In the genomic region with DNA sequence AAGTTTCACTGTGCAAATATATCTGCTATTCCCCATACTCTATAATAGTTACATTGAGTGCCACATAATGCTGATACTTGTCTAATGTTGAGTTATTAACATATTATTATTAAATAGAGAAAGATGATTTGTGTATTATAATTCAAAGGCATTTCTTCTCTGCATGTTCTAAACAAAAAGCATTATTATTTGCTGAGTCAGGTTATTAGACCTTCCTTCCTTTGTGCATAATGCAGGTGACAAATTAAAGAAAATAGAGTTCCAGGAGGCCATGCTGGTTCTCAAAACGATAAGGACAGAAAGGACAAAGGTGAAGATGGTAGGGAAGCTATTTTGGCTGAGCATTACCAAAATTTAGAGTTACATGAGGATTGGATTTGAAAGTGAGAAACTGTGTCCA, we compare ENCODE assay signal across 25 cellular contexts.
DNase-seq lines count a peak whose midpoint lies in the region; ATAC-seq, FAIRE-seq and TF ChIP-seq lines count a peak whose summit lies in the region.
"Had no signal": no experiment of that assay in that cellular context is flagged by ENCODE, and none has a peak within 500 bp of the region (broad histone marks: within the 10 kb centered on the region; RNA-seq: fewer than 3 reads in every experiment).

No MANE protein-coding gene starts in this region.

- TF ChIP-seq RAD21 in HepG2 (CRISPR knock-in tag; IDR thresholded peaks at IDR 0.05) (no peak), K562 (CRISPR knock-in tag; conservative IDR thresholded peaks at IDR 0.05 in 1 of 2, IDR thresholded peaks at IDR 0.05 in 1 of 2) (no peak)

- TF ChIP-seq EP300 in HepG2 (IDR thresholded peaks at IDR 0.05; ENCODE audit: low read depth in 2 of 2, low read length in 2 of 2): no peak
- no peak for TF ChIP-seq EP300 in HepG2 (CRISPR knock-in tag; IDR thresholded peaks at IDR 0.05; ENCODE audit: borderline replicate concordance)
- no peak for TF ChIP-seq EP300 in K562 (IDR thresholded peaks at IDR 0.05; ENCODE audit: low read length)

- no peaks in the 10 kb centered on the region for H3K9me3 ChIP-seq in HepG2 (ENCODE audit: low read length)
- H3K9me3 ChIP-seq in right lobe of liver: no peaks in the 10 kb centered on the region
- no peaks in the 10 kb centered on the region for H3K9me3 ChIP-seq in K562 (replicated peaks; ENCODE audit: control insufficient read depth, insufficient read depth, low read depth, low read length)
- H3K9me3 ChIP-seq: BE2C had no signal

- H3K4me2 ChIP-seq in HepG2 (ENCODE audit: low read depth, low read length): no peak overlapping the region
- no peak overlapping the region for H3K4me2 ChIP-seq in K562 (ENCODE audit: insufficient read depth, low read length)
- H3K4me2 ChIP-seq: BLaER1 had no signal

- H4K20me1 ChIP-seq in HepG2 (ENCODE audit: insufficient read depth, low read length) (no peaks in the 10 kb centered on the region), K562 (replicated peaks; ENCODE audit: control insufficient read depth, insufficient read depth, low read length) (no peaks in the 10 kb centered on the region)
- H4K20me1 ChIP-seq: BLaER1 had no signal

- CTCF ChIA-PET in HepG2 (lab: Yijun Ruan, JAX; ENCODE audit: low intra/inter-chr PET ratio, low total read pairs) (no interaction called here), K562 (lab: Yijun Ruan, JAX; ENCODE audit: low intra/inter-chr PET ratio) (no interaction called here)

- H3K9ac ChIP-seq in HepG2 (ENCODE audit: insufficient read depth, low read depth, low read length): no peak overlapping the region
- no peak overlapping the region for H3K9ac ChIP-seq in K562 (ENCODE audit: insufficient read depth in 1 of 2, low read depth in 2 of 2, low read length in 2 of 2)
- H3K9ac ChIP-seq: BLaER1 had no signal

- 0% methylated on average over 1 of the region's 1 CpG for WGBS in HepG2 (ENCODE audit: low lambda C conversion rate)
- WGBS in right lobe of liver (ENCODE audit: insufficient coverage, low coverage, low lambda C conversion rate, missing lambda C conversion rate): 29% methylated on average over 1 of the region's 1 CpG
- 0% methylated on average over 1 of the region's 1 CpG for WGBS in K562 (ENCODE audit: insufficient coverage, low coverage, missing lambda C conversion rate)

- no peak for TF ChIP-seq CTCF in HepG2 (CRISPR knock-in tag; IDR thresholded peaks at IDR 0.05)
- no peak for TF ChIP-seq CTCF in right lobe of liver (IDR thresholded peaks at IDR 0.05)
- TF ChIP-seq CTCF in K562 (IDR thresholded peaks at IDR 0.05 in 2 of 3, conservative IDR thresholded peaks at IDR 0.05 in 1 of 3; ENCODE audit: insufficient read depth in 2 of 3, low read depth in 1 of 3, low read length in 3 of 3): no peak

- no peak for FAIRE-seq in HepG2 (lab: Jason Lieb, UNC)
- FAIRE-seq in K562 (lab: Jason Lieb, UNC): no peak
- FAIRE-seq: GM12878, GM12892, GM18507, GM19239 had no signal

- in situ Hi-C loops in HepG2 (cut with HindIII; ENCODE audit: extremely low pct_ligation_motif_present, low pct_unique_long_range_greater_than_20kb) (no loop called here), K562 (cut with MboI) (no loop called here)

- ATAC-seq in HepG2: no peak
- ATAC-seq in right lobe of liver: no peak
- no peak for ATAC-seq in K562
- ATAC-seq in GM19455 (IDR thresholded peaks at IDR 0.05; ENCODE audit: unreplicated experiment): no peak
- ATAC-seq: GM12878 had no signal

- H2AFZ ChIP-seq in HepG2 (ENCODE audit: low read length): no peak overlapping the region
- no peak overlapping the region for H2AFZ ChIP-seq in K562 (ENCODE audit: low read depth, low read length)

- POLR2A ChIA-PET in HepG2 (lab: Yijun Ruan, JAX) (no interaction called here), K562 (lab: Yijun Ruan, JAX) (no interaction called here)

- no peaks in the 10 kb centered on the region for H3K79me2 ChIP-seq in HepG2 (ENCODE audit: insufficient read depth, low read length)
- H3K79me2 ChIP-seq in K562 (ENCODE audit: control insufficient read depth, insufficient read depth, low read length): no peaks in the 10 kb centered on the region

- no peaks in the 10 kb centered on the region for H3K9me1 ChIP-seq in K562 (ENCODE audit: control insufficient read depth, insufficient read depth, low read length)

- no peak for DNase-seq in HepG2 (ENCODE audit: low spot score)
- DNase-seq in right lobe of liver: no peak
- no peak for DNase-seq in K562 (ENCODE audit: extremely low read depth in 1 of 4, low spot score in 3 of 4)
- DNase-seq in NCI-H1417 treated with DMSO at 0.1 percent for 48 hours (lab: John Stamatoyannopoulos, UW): no peak
- DNase-seq: ACHN; BE2C; C1 segment of cervical spinal cord; CD4-positive, alpha-beta memory T cell; CD4-positive, CD25-positive, alpha-beta regulatory T cell; CD8-positive, alpha-beta memory T cell; COR-L47; DMS 273 treated with DMSO at 0.1 percent for 48 hours; DMS153; DMS53; DMS79; DND-41; EL; GDM1 had no signal

- H3K27ac ChIP-seq in HepG2 (ENCODE audit: extremely low read length, insufficient read depth, low read length) (no peak overlapping the region), right lobe of liver (peak overlapping the region in 1 of 3 donors; percentile 10), K562 (ENCODE audit: extremely low read depth, low read depth, low read length) (no peak overlapping the region)
- H3K27ac ChIP-seq: 22Rv1, BLaER1 had no signal

- TF ChIP-seq POLR2A in HepG2 (IDR thresholded peaks at IDR 0.05; ENCODE audit: insufficient read depth in 1 of 2, low read depth in 2 of 2, low read length in 2 of 2) (no peak), right lobe of liver (IDR thresholded peaks at IDR 0.05) (no peak), K562 (conservative IDR thresholded peaks at IDR 0.05) (no peak)

- H3K36me3 ChIP-seq in HepG2 (replicated peaks in 1 of 2; ENCODE audit: control insufficient read depth in 1 of 2, insufficient read depth in 2 of 2, low read length in 2 of 2) (no peaks in the 10 kb centered on the region), right lobe of liver (peaks cover 0 to 86% (median 14%) of the 10 kb centered on the region in 4 donors), K562 (ENCODE audit: control insufficient read depth, insufficient read depth, low read length) (no peaks in the 10 kb centered on the region)
- H3K36me3 ChIP-seq: BE2C, BLaER1 had no signal

- intact Hi-C loops in HepG2 (cut with micrococcal nuclease; ENCODE audit: unreplicated experiment): no loop called here
- intact Hi-C loops in right lobe of liver (cut with DNase I): no loop called here
- intact Hi-C loops in K562 (cut with micrococcal nuclease): no loop called here

- H3K27me3 ChIP-seq in HepG2 (ENCODE audit: control insufficient read depth in 1 of 2, insufficient read depth in 2 of 2, low read length in 2 of 2): no peaks in the 10 kb centered on the region
- no peaks in the 10 kb centered on the region for H3K27me3 ChIP-seq in right lobe of liver
- no peaks in the 10 kb centered on the region for H3K27me3 ChIP-seq in K562 (ENCODE audit: control insufficient read depth in 2 of 2, insufficient read depth in 2 of 2, low read length in 2 of 2)
- H3K27me3 ChIP-seq: BE2C, BLaER1 had no signal

- BruUV-seq in HepG2 (replicated peaks; lab: Mats Ljungman, UMichigan): no TSS peak
- BruUV-seq in K562 (replicated peaks; lab: Mats Ljungman, UMichigan): no TSS peak

- H3K4me3 ChIP-seq in HepG2 (replicated peaks in 1 of 3; ENCODE audit: insufficient read depth in 1 of 3, low read depth in 2 of 3, low read length in 3 of 3) (no peak overlapping the region), right lobe of liver (no peak overlapping the region), K562 (no peak overlapping the region)
- H3K4me3 ChIP-seq: BLaER1, GM12878 had no signal

- no peaks in the 10 kb centered on the region for H3K4me1 ChIP-seq in HepG2 (ENCODE audit: insufficient read depth, low read length)
- no peaks in the 10 kb centered on the region for H3K4me1 ChIP-seq in right lobe of liver
- no peaks in the 10 kb centered on the region for H3K4me1 ChIP-seq in K562 (replicated peaks in 1 of 2; ENCODE audit: control insufficient read depth in 2 of 2, insufficient read depth in 2 of 2, low read length in 2 of 2)
- H3K4me1 ChIP-seq: BE2C, BLaER1 had no signal

TF ChIP-seq in HepG2, 621 proteins besides CTCF, POLR2A, EP300 and RAD21 (continues in another document):
- TF ChIP-seq, protein P1, sequence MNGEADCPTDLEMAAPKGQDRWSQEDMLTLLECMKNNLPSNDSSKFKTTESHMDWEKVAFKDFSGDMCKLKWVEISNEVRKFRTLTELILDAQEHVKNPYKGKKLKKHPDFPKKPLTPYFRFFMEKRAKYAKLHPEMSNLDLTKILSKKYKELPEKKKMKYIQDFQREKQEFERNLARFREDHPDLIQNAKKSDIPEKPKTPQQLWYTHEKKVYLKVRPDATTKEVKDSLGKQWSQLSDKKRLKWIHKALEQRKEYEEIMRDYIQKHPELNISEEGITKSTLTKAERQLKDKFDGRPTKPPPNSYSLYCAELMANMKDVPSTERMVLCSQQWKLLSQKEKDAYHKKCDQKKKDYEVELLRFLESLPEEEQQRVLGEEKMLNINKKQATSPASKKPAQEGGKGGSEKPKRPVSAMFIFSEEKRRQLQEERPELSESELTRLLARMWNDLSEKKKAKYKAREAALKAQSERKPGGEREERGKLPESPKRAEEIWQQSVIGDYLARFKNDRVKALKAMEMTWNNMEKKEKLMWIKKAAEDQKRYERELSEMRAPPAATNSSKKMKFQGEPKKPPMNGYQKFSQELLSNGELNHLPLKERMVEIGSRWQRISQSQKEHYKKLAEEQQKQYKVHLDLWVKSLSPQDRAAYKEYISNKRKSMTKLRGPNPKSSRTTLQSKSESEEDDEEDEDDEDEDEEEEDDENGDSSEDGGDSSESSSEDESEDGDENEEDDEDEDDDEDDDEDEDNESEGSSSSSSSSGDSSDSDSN (CRISPR knock-in tag; IDR thresholded peaks at IDR 0.05): no peak
- TF ChIP-seq PITX1 (CRISPR knock-in tag; IDR thresholded peaks at IDR 0.05) (no peak), JUND (CRISPR knock-in tag; IDR thresholded peaks at IDR 0.05) (no peak)

TF ChIP-seq in K562, 482 proteins besides CTCF, POLR2A, EP300 and RAD21:
- TF ChIP-seq MAFK (IDR thresholded peaks at IDR 0.05; ENCODE audit: low read length) (peak; percentile 87), C11orf30 (IDR thresholded peaks at IDR 0.05; ENCODE audit: low read depth) (peak; percentile 56), ZNF316 (IDR thresholded peaks at IDR 0.05) (peak; percentile 78), MAFF (IDR thresholded peaks at IDR 0.05; ENCODE audit: low read length) (peak; percentile 86), CCNT2 (IDR thresholded peaks at IDR 0.05; ENCODE audit: borderline replicate concordance, extremely low read depth, insufficient read length, low read depth, low read length) (no peak), POLR3A (IDR thresholded peaks at IDR 0.05; ENCODE audit: borderline replicate concordance, extremely low read depth, insufficient read depth, insufficient read length) (no peak), MAFG (tag; conservative IDR thresholded peaks at IDR 0.05) (peak; percentile 56)

Comparison
In these comparisons a context has a peak if more than half of its experiments do, and no peak if none do; other contexts are left out.
1. Of the 241 proteins assayed by ChIP-seq in both HepG2 and K562: peak only in HepG2: none; only in K562: MAFG; in both: MAFF and MAFK; in neither: 238.